8 cellular contexts compared by ENCODE assay signal in genomic region chr16:715448-716249, GRCh38. TPM values are rescaled to one million over a fixed set of nuclear protein-coding genes. Genes with fewer than 3 reads are reported as not detected.
A peak's percentile ranks its signal among the peaks of the same experiment; 100 is the strongest.
DNase-seq lines count a peak whose midpoint lies in the region; ATAC-seq and TF ChIP-seq lines count a peak whose summit lies in the region.

No MANE protein-coding gene starts in this region.

- 3 to 10% (median 4%) methylated on average over 16 to 79 of the region's 79 CpGs for WGBS in spleen, 5 donors

- H3K4me3 ChIP-seq in iPS-11a (ENCODE audit: low read depth, low read length) (peak overlapping the region; percentile 18), spleen (peak overlapping the region; percentile 67 to 93 (median 71))

- peaks cover 10% of the 10 kb centered on the region for H3K27me3 Mint-ChIP-seq in activated CD8-positive, alpha-beta T cell treated with anti-CD3 and anti-CD28 coated beads for 36 hours

- CTCF ChIA-PET in activated CD8-positive, alpha-beta T cell treated with anti-CD3 and anti-CD28 coated beads for 36 hours (lab: Charles Lee): interaction anchor here (0.8 to 11.9 kb wide), 10 partner anchors 8 to 70 kb away, joined by 3 to 207 read pairs (median 3); partner anchors contain the start of genes ANTKMT, CCDC78, CHTF18 and CIAO3

- H3K36me3 ChIP-seq in spleen: peaks cover 0 to 5% (median 0%) of the 10 kb centered on the region in 6 donors

- TF ChIP-seq CTCF in activated CD8-positive, alpha-beta T cell treated with anti-CD3 and anti-CD28 coated beads for 36 hours (IDR thresholded peaks at IDR 0.05): peak; percentile 40
- peak in 2 of 11 experiments; percentile 13 to 32 for TF ChIP-seq CTCF in spleen (IDR thresholded peaks at IDR 0.05 in 8 of 11, conservative IDR thresholded peaks at IDR 0.05 in 3 of 11)

- peak overlapping the region in 3 of 8 donors; percentile 32 to 59 (median 55) for H3K27ac ChIP-seq in spleen

- H3K4me1 ChIP-seq in spleen: peaks cover 14 to 76% (median 47%) of the 10 kb centered on the region in 6 donors

- H3K27me3 ChIP-seq in spleen (replicated peaks in 1 of 7): peaks cover 3 to 72% (median 22%) of the 10 kb centered on the region in 7 donors

- no peak for TF ChIP-seq POLR2A in spleen (IDR thresholded peaks at IDR 0.05)

- H3K9me3 ChIP-seq in spleen: no peaks in the 10 kb centered on the region

- DNase-seq in NCI-H2227 (lab: John Stamatoyannopoulos, UW; ENCODE audit: unreplicated experiment) (peak; percentile 72), NCI-H2227 treated with DMSO at 0.1 percent for 48 hours (lab: John Stamatoyannopoulos, UW) (no peak), spleen (no peak)
- no peak for DNase-seq in activated CD8-positive, alpha-beta T cell treated with anti-CD3 and anti-CD28 coated beads for 36 hours
- DNase-seq in stimulated activated CD4-positive, alpha-beta T cell treated with anti-CD3 and anti-CD28 coated beads, Interleukin-1b, Interleukin-23, amount 100 ng/mL, for 48 hours: no peak
- no peak for DNase-seq in activated CD4-positive, alpha-beta T cell treated with anti-CD3 and anti-CD28 coated beads, Interleukin-2, amount 50 U/mL, for 4 hours

- H3K4me3 Mint-ChIP-seq in activated CD8-positive, alpha-beta T cell treated with anti-CD3 and anti-CD28 coated beads for 36 hours: peak overlapping the region; percentile 80

- ATAC-seq in HG02798 (IDR thresholded peaks at IDR 0.05; ENCODE audit: poor library complexity, unreplicated experiment): peak; percentile 9
- ATAC-seq in activated CD8-positive, alpha-beta T cell treated with anti-CD3 and anti-CD28 coated beads for 36 hours: peak; percentile 10

- intact Hi-C loops in activated CD8-positive, alpha-beta T cell treated with anti-CD3 and anti-CD28 coated beads for 36 hours (cut with micrococcal nuclease): no loop called here
- intact Hi-C loops in spleen (cut with DNase I; ENCODE audit: low total_unique reads): no loop called here

- H3K36me3 Mint-ChIP-seq in activated CD8-positive, alpha-beta T cell treated with anti-CD3 and anti-CD28 coated beads for 36 hours (ENCODE audit: low read depth): no peaks in the 10 kb centered on the region

- POLR2A ChIA-PET in activated CD8-positive, alpha-beta T cell treated with anti-CD3 and anti-CD28 coated beads for 36 hours (lab: Charles Lee): interaction anchor here (1.1 to 3.9 kb wide), 9 partner anchors 11 to 70 kb away, joined by 3 to 37 read pairs (median 5); partner anchors contain the start of genes CCDC78, HAGHL and STUB1

- H3K27ac Mint-ChIP-seq in activated CD8-positive, alpha-beta T cell treated with anti-CD3 and anti-CD28 coated beads for 36 hours: no peak overlapping the region

- peaks cover 27% of the 10 kb centered on the region for H3K4me1 Mint-ChIP-seq in activated CD8-positive, alpha-beta T cell treated with anti-CD3 and anti-CD28 coated beads for 36 hours (ENCODE audit: low read depth)

- no peaks in the 10 kb centered on the region for H3K9me3 Mint-ChIP-seq in activated CD8-positive, alpha-beta T cell treated with anti-CD3 and anti-CD28 coated beads for 36 hours

RNA-seq across cellular contexts. Expression of gene METRN, which starts 0.7 kb away (rescaled TPM):
- total RNA-seq in activated CD8-positive, alpha-beta T cell treated with anti-CD3 and anti-CD28 coated beads for 36 hours: 10 to 100 TPM; 37.2 to 43.1 TPM
- total RNA-seq in spleen: 10 to 100 TPM in 5 of 7 donors, 1 to 10 TPM in 2; 7.2 to 20.2 (median 12.8) TPM
- 10 to 100 TPM; 15.6 to 31.9 (median 30.4) TPM for polyA plus RNA-seq in spleen

RNA-seq across cellular contexts. Expression of gene ANTKMT, which starts 5.3 kb away (rescaled TPM):
- total RNA-seq in activated CD8-positive, alpha-beta T cell treated with anti-CD3 and anti-CD28 coated beads for 36 hours: 10 to 100 TPM; 34.3 to 38.4 TPM
- 10 to 100 TPM; 28.6 to 40.9 (median 36.4) TPM for total RNA-seq in spleen
- polyA plus RNA-seq in spleen: 10 to 100 TPM; 49.9 to 77.2 (median 63.4) TPM

RNA-seq across cellular contexts. Expression of gene FBXL16, which starts 10.0 kb away (rescaled TPM):
- 1 to 10 TPM; 5.9 to 8.0 TPM for total RNA-seq in activated CD8-positive, alpha-beta T cell treated with anti-CD3 and anti-CD28 coated beads for 36 hours
- 1 to 10 TPM in 6 of 7 donors, under 1 TPM in 1; 0.98 to 2.6 (median 2.0) TPM for total RNA-seq in spleen
- 1 to 10 TPM in 2 of 3 donors, under 1 TPM in 1; 0.48 to 1.1 (median 1.0) TPM for polyA plus RNA-seq in spleen

RNA-seq across cellular contexts. Expression of gene CCDC78, which starts 10.6 kb away (rescaled TPM):
- total RNA-seq in activated CD8-positive, alpha-beta T cell treated with anti-CD3 and anti-CD28 coated beads for 36 hours: 1 to 10 TPM; 4.6 to 5.7 TPM
- 10 to 100 TPM in 1 of 7 donors, 1 to 10 TPM in 6; 2.9 to 11.9 (median 6.3) TPM for total RNA-seq in spleen
- polyA plus RNA-seq in spleen: 10 to 100 TPM; 12.0 to 23.7 (median 13.9) TPM

RNA-seq across cellular contexts. Expression of gene HAGHL, which starts 11.3 kb away (rescaled TPM):
- 10 to 100 TPM; 28.8 to 32.6 TPM for total RNA-seq in activated CD8-positive, alpha-beta T cell treated with anti-CD3 and anti-CD28 coated beads for 36 hours
- total RNA-seq in spleen: 10 to 100 TPM in 6 of 7 donors, 1 to 10 TPM in 1; 7.7 to 25.8 (median 17.6) TPM
- 10 to 100 TPM; 25.7 to 75.8 (median 32.5) TPM for polyA plus RNA-seq in spleen
